14 cellular contexts compared by ENCODE assay signal in genomic region chr2:40721595-40721994, GRCh38.
DNase-seq lines count a peak whose midpoint lies in the region; ATAC-seq and TF ChIP-seq lines count a peak whose summit lies in the region.
"Had no signal": no experiment of that assay in that cellular context is flagged by ENCODE, and none has a peak within 500 bp of the region (broad histone marks: within the 10 kb centered on the region; RNA-seq: fewer than 3 reads in every experiment).

No MANE protein-coding gene starts in this region.

- ATAC-seq in GM19455 (IDR thresholded peaks at IDR 0.05; ENCODE audit: unreplicated experiment), result no peak
- ATAC-seq: mucosa of descending colon had no signal

- no peaks in the 10 kb centered on the region for H3K9me3 ChIP-seq in BE2C
- H3K9me3 ChIP-seq: mucosa of descending colon, thyroid gland had no signal

- no peak for TF ChIP-seq CTCF in BE2C (IDR thresholded peaks at IDR 0.05; ENCODE audit: low read depth, low read length)

- DNase-seq in BE2C, result peak; percentile 15
- DNase-seq in LHCN-M2 (ENCODE audit: low read depth), result peak; percentile 80
- DNase-seq in amniotic epithelial cell (ENCODE audit: low read depth), result peak; percentile 43
- DNase-seq in myocyte (ENCODE audit: low read depth), result peak; percentile 47
- no peak for DNase-seq in GOT3 (lab: John Stamatoyannopoulos, UW)
- DNase-seq in NCI-H2196 treated with DMSO at 0.1 percent for 48 hours (lab: John Stamatoyannopoulos, UW; ENCODE audit: unreplicated experiment), result no peak
- no peak for DNase-seq in activated T-cell treated with anti-CD3 and anti-CD28 coated beads, Interleukin-2, amount 50 U/mL, for 1 hour
- DNase-seq: activated CD4-positive, alpha-beta T cell treated with anti-CD3 and anti-CD28 coated beads, Interleukin-2, amount 50 U/mL, for 1 hour; endodermal cell; GDM1; mucosa of descending colon; NCI-H1930; thyroid gland had no signal

- no peaks in the 10 kb centered on the region for H3K36me3 ChIP-seq in BE2C
- H3K36me3 ChIP-seq: thyroid gland had no signal

- H3K4me3 ChIP-seq in BE2C (ENCODE audit: low read depth, low read length), result no peak overlapping the region
- H3K4me3 ChIP-seq: mucosa of descending colon, thyroid gland had no signal

- no peaks in the 10 kb centered on the region for H3K27me3 ChIP-seq in BE2C
- H3K27me3 ChIP-seq: thyroid gland had no signal

- H3K4me1 ChIP-seq in BE2C, result no peaks in the 10 kb centered on the region
- H3K4me1 ChIP-seq: thyroid gland had no signal

Comparison
In these comparisons a context has a peak if more than half of its experiments do, and no peak if none do; other contexts are left out.
1. DNase-seq: peak in BE2C (single experiment), LHCN-M2 (single experiment), amniotic epithelial cell (single experiment) and myocyte (single experiment); none in GOT3 (single experiment), NCI-H2196 treated with DMSO at 0.1 percent for 48 hours (single experiment) and activated T-cell treated with anti-CD3 and anti-CD28 coated beads, Interleukin-2, amount 50 U/mL, for 1 hour (single experiment).